In the genomic region with DNA sequence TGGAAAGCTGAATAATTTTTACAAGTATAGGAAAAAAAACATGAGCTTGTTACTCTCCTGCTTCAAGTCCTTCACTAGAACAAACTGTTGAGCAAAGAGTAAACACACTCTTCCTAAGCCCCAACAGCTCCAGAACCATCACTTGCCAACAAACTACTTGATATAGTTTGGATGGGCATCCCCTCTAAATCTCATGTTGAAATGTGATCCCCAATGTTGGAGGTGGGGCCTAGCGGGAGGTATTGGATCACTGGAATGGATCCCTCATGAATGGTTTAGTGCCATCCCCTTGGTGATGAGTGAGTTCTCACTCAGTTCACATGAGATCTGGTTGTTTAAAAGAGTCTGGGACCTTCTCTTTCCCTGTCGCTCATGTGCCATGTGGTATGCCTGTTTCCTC, we compare ENCODE assay signal across 22 cellular contexts.
"Had no signal": no experiment of that assay in that cellular context is flagged by ENCODE, and none has a peak within 500 bp of the region (broad histone marks: within the 10 kb centered on the region; RNA-seq: fewer than 3 reads in every experiment).

No MANE protein-coding gene starts in this region.

- DNase-seq: activated CD4-positive, alpha-beta memory T cell treated with anti-CD3 and anti-CD28 coated beads, Interleukin-2, amount 10 ng/mL, durations not matched to agents 7 days and 5 days; activated CD4-positive, alpha-beta T cell treated with anti-CD3 and anti-CD28 coated beads for 36 hours; activated CD4-positive, alpha-beta T cell treated with anti-CD3 and anti-CD28 coated beads, Interleukin-2, amount 50 U/mL, for 1 hour; activated CD8-positive, alpha-beta memory T cell treated with anti-CD3 and anti-CD28 coated beads, Interleukin-2, amount 50 U/mL, for 48 hours; activated effector memory CD4-positive, alpha-beta T cell treated with Interleukin-2 at 50 U/mL for 16 hours; activated naive CD4-positive, alpha-beta T cell; activated T-cell treated with anti-CD3 and anti-CD28 coated beads, Interleukin-2, amount 50 U/mL, for 24 hours; aorta; caudate nucleus; NCI-H1092; NCI-H1417; NCI-H1930; NCI-H345; NCI-H510A; NCI-H526 treated with DMSO at 0.1 percent for 48 hours; NCI-H82; T-cell; T-helper 2 cell had no signal

- H3K27ac Mint-ChIP-seq: activated CD4-positive, alpha-beta memory T cell treated with anti-CD3 and anti-CD28 coated beads, Interleukin-2, amount 10 ng/mL, durations not matched to agents 7 days and 5 days; activated CD4-positive, alpha-beta T cell treated with anti-CD3 and anti-CD28 coated beads for 36 hours; activated T-cell treated with anti-CD3 and anti-CD28 coated beads, Interleukin-2, amount 50 U/mL, for 24 hours; activated T-helper 1 cell treated with anti-CD3 and anti-CD28 coated beads, Interleukin-12 subunit alpha, Interleukin-12 subunit beta, Interleukin-2, Interleukin-4 antibody, amounts not matched to agents 30 ng/mL and 10 ng/mL and 1 ng/mL, durations not matched to agents 14 hours and 24 hours and 36 hours; T-cell had no signal

- H3K4me3 ChIP-seq: breast epithelium, SK-N-MC had no signal

- H3K27me3 ChIP-seq: breast epithelium had no signal

- H3K27ac ChIP-seq: breast epithelium, SK-N-MC had no signal

- H3K4me1 ChIP-seq: breast epithelium had no signal

- H3K36me3 ChIP-seq: breast epithelium had no signal

- H3K9me3 Mint-ChIP-seq: activated CD4-positive, alpha-beta memory T cell treated with anti-CD3 and anti-CD28 coated beads, Interleukin-2, amount 10 ng/mL, durations not matched to agents 7 days and 5 days; activated naive CD4-positive, alpha-beta T cell treated with anti-CD3 and anti-CD28 coated beads, Interleukin-2, amount 50 U/mL, for 24 hours; activated T-cell treated with anti-CD3 and anti-CD28 coated beads, Interleukin-2, amount 50 U/mL, for 24 hours; activated T-helper 1 cell treated with anti-CD3 and anti-CD28 coated beads, Interleukin-12 subunit alpha, Interleukin-12 subunit beta, Interleukin-2, Interleukin-4 antibody, amounts not matched to agents 30 ng/mL and 10 ng/mL and 1 ng/mL, durations not matched to agents 14 hours and 24 hours and 36 hours; T-cell had no signal

- ATAC-seq: activated CD4-positive, alpha-beta T cell treated with anti-CD3 and anti-CD28 coated beads for 36 hours; T-cell had no signal

- H3K27me3 Mint-ChIP-seq: activated CD4-positive, alpha-beta memory T cell treated with anti-CD3 and anti-CD28 coated beads, Interleukin-2, amount 10 ng/mL, durations not matched to agents 7 days and 5 days; activated CD4-positive, alpha-beta T cell treated with anti-CD3 and anti-CD28 coated beads for 36 hours; activated naive CD4-positive, alpha-beta T cell treated with anti-CD3 and anti-CD28 coated beads, Interleukin-2, amount 50 U/mL, for 24 hours; activated T-cell treated with anti-CD3 and anti-CD28 coated beads, Interleukin-2, amount 50 U/mL, for 24 hours; T-cell had no signal

- H3K9me3 ChIP-seq: breast epithelium had no signal

- H3K4me3 Mint-ChIP-seq: activated CD4-positive, alpha-beta memory T cell treated with anti-CD3 and anti-CD28 coated beads, Interleukin-2, amount 10 ng/mL, durations not matched to agents 7 days and 5 days; activated CD4-positive, alpha-beta T cell treated with anti-CD3 and anti-CD28 coated beads for 36 hours; activated naive CD4-positive, alpha-beta T cell treated with anti-CD3 and anti-CD28 coated beads, Interleukin-2, amount 50 U/mL, for 24 hours; activated T-cell treated with anti-CD3 and anti-CD28 coated beads, Interleukin-2, amount 50 U/mL, for 24 hours; activated T-helper 1 cell treated with anti-CD3 and anti-CD28 coated beads, Interleukin-12 subunit alpha, Interleukin-12 subunit beta, Interleukin-2, Interleukin-4 antibody, amounts not matched to agents 30 ng/mL and 10 ng/mL and 1 ng/mL, durations not matched to agents 14 hours and 24 hours and 36 hours; T-cell had no signal
